Comparison of ENCODE assay signal across 29 cellular contexts in the genomic region with DNA sequence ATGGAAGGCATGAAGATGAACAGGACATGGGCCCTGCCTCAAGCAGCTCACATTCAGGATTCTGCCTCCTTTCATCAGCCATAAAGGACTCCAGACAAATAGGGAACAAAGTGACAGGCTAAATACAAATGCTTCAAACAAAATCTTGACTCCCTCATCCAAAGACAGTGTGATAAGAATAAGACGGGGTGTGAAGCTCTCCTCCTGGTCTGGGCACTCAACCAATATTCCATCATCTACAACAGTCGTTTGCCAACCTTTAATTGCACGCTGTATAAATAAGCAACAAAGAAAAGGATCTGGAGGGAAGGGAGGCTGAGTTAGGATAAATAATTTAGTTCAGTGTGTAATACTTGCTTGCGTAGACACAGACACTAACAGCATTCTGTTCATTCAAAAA. TPM values are rescaled to one million over a fixed set of nuclear protein-coding genes. Genes with fewer than 3 reads are reported as not detected.
"Had no signal": no experiment of that assay in that cellular context is flagged by ENCODE, and none has a peak within 500 bp of the region (broad histone marks: within the 10 kb centered on the region; RNA-seq: fewer than 3 reads in every experiment).

No MANE protein-coding gene starts in this region.

- ATAC-seq: activated naive CD8-positive, alpha-beta T cell treated with anti-CD3 and anti-CD28 coated beads, Interleukin-2, amount 50 U/mL, for 24 hours; activated T-cell treated with anti-CD3 and anti-CD28 coated beads, Interleukin-2, amount 50 U/mL, for 4 hours had no signal

- DNase-seq: activated B cell treated with CpG ODN at 0.5 μM for 24 hours; activated CD4-positive, alpha-beta memory T cell treated with anti-CD3 and anti-CD28 coated beads for 36 hours; activated CD4-positive, alpha-beta T cell treated with anti-CD3 and anti-CD28 coated beads for 4 hours; activated CD4-positive, alpha-beta T cell treated with anti-CD3 and anti-CD28 coated beads, Interleukin-2, amount 50 U/mL, for 1 hour; activated CD4-positive, CD25-positive, alpha-beta regulatory T cell treated with anti-CD3 and anti-CD28 coated beads, Interleukin-2, amount 50 U/mL, for 72 hours; activated CD8-positive, alpha-beta memory T cell treated with anti-CD3 and anti-CD28 coated beads, Interleukin-2, amount 50 U/mL, for 4 hours; activated effector memory CD4-positive, alpha-beta T cell treated with Interleukin-2 at 50 U/mL for 16 hours; activated naive CD4-positive, alpha-beta T cell treated with anti-CD3 and anti-CD28 coated beads, Interleukin-2, amount 10 ng/mL, durations not matched to agents 7 days and 5 days; activated naive CD8-positive, alpha-beta T cell treated with anti-CD3 and anti-CD28 coated beads, Interleukin-2, amount 50 U/mL, for 24 hours; activated T-cell treated with anti-CD3 and anti-CD28 coated beads for 4 hours; activated T-cell treated with anti-CD3 and anti-CD28 coated beads, Interleukin-2, amount 50 U/mL, for 4 hours; anterior cingulate cortex; central memory CD4-positive, alpha-beta T cell; Kasumi-1; KG1; MM.1S; MV-4-11; NCI-H1092; NCI-H1417 treated with DMSO at 0.1 percent for 48 hours; NCI-H187 treated with DMSO at 0.1 percent for 48 hours; NCI-H524; NCI-H69; Right ventricle myocardium superior; SW 1271; T-helper 1 cell; T-helper 2 cell; T-helper 9 cell had no signal

RNA-seq across cellular contexts. Expression of gene CCDC54, which starts 5.4 kb away (rescaled TPM):
- total RNA-seq: activated B cell treated with CpG ODN at 0.5 μM for 24 hours; activated CD4-positive, alpha-beta memory T cell treated with anti-CD3 and anti-CD28 coated beads for 36 hours; activated T-cell treated with anti-CD3 and anti-CD28 coated beads, Interleukin-2, amount 50 U/mL, for 4 hours; activated T-helper 1 cell treated with anti-CD3 and anti-CD28 coated beads, Interleukin-12 subunit alpha, Interleukin-12 subunit beta, Interleukin-2, Interleukin-4 antibody, amounts not matched to agents 30 ng/mL and 10 ng/mL and 1 ng/mL, durations not matched to agents 14 hours and 24 hours and 36 hours; OCI-LY7; Right ventricle myocardium superior had no signal
